In genomic region chr15:81301815-81302399, GRCh38 we compare ENCODE assay signal across 9 cellular contexts. TPM values are rescaled to one million over a fixed set of nuclear protein-coding genes. Genes with fewer than 3 reads are reported as not detected.
DNase-seq lines count a peak whose midpoint lies in the region; ATAC-seq, FAIRE-seq and TF ChIP-seq lines count a peak whose summit lies in the region.
"Had no signal": no experiment of that assay in that cellular context is flagged by ENCODE, and none has a peak within 500 bp of the region (broad histone marks: within the 10 kb centered on the region; RNA-seq: fewer than 3 reads in every experiment).

No MANE protein-coding gene starts in this region.

- intact Hi-C loops in Right ventricle myocardium inferior (cut with DNase I) (no loop called here), cardiac septum (cut with DNase I) (no loop called here)

- H3K36me3 ChIP-seq in SU-DHL-6 (ENCODE audit: low read length) = no peaks in the 10 kb centered on the region; the same call in 1 of the 2 replicates

- peak overlapping the region; percentile 13; the same call in 1 of the 2 replicates for H3K9ac ChIP-seq in SU-DHL-6 (ENCODE audit: low read length)

- peak overlapping the region; percentile 98 to 100 (median 100) for H3K4me3 Mint-ChIP-seq in naive B cell

- no peaks in the 10 kb centered on the region for H3K9me2 ChIP-seq in SU-DHL-6 (replicated peaks; ENCODE audit: insufficient read depth, low read length)

- peak overlapping the region; percentile 65 for H3K4me2 ChIP-seq in SU-DHL-6 (ENCODE audit: low read depth, low read length, poor library complexity, severe bottlenecking)

- no peak for TF ChIP-seq CTCF in SU-DHL-6 (IDR thresholded peaks at IDR 0.05; ENCODE audit: insufficient read depth, low read length, poor library complexity, severe bottlenecking)
- TF ChIP-seq CTCF in omental fat pad (IDR thresholded peaks at IDR 0.05) = no peak

- peak overlapping the region; percentile 56 for H3K27ac ChIP-seq in SU-DHL-6 (ENCODE audit: low read depth, low read length)

- no peaks in the 10 kb centered on the region for H4K20me1 ChIP-seq in SU-DHL-6 (ENCODE audit: low read depth, low read length)

- peaks cover 54 to 79% of the 10 kb centered on the region in 2 donors for H3K36me3 Mint-ChIP-seq in naive B cell

- peaks cover 82 to 92% (median 91%) of the 10 kb centered on the region in 3 donors for H3K4me1 Mint-ChIP-seq in naive B cell

- H3K27me3 ChIP-seq in SU-DHL-6 (ENCODE audit: low read length) = no peaks in the 10 kb centered on the region

- no peaks in the 10 kb centered on the region for H3K27me3 Mint-ChIP-seq in naive B cell

- peaks cover 3% of the 10 kb centered on the region; the same call in 1 of the 2 replicates for H3K79me2 ChIP-seq in SU-DHL-6 (ENCODE audit: insufficient read depth, low read length)

- peaks cover 0 to 3% (median 0%) of the 10 kb centered on the region in 7 donors for H3K9me3 Mint-ChIP-seq in naive B cell

- no peaks in the 10 kb centered on the region for H3K9me3 ChIP-seq in SU-DHL-6 (ENCODE audit: insufficient read depth, low read length)

- ATAC-seq in Right ventricle myocardium inferior (peak; percentile 51), HG02970 (IDR thresholded peaks at IDR 0.05; ENCODE audit: low FRiP score, unreplicated experiment) (peak; percentile 78), naive B cell (ENCODE audit: low read depth in 2 of 2) (peak; percentile 51 to 60), omental fat pad (ENCODE audit: low FRiP score) (no peak)

- DNase-seq in Right ventricle myocardium inferior (ENCODE audit: missing footprints) (no peak), cardiac septum (ENCODE audit: low spot score) (no peak), naive B cell (peak; percentile 78), omental fat pad (ENCODE audit: low spot score) (no peak), HTR-8/SVneo (ENCODE audit: insufficient read length, low spot score) (no peak), SK-N-DZ (ENCODE audit: low spot score) (no peak)

- no peak overlapping the region for H2AFZ ChIP-seq in SU-DHL-6 (ENCODE audit: low read depth, low read length, severe bottlenecking)

- peak overlapping the region; percentile 25 for H3K4me3 ChIP-seq in SU-DHL-6 (ENCODE audit: insufficient read depth, low read length, poor library complexity, severe bottlenecking)

- FAIRE-seq in HTR-8/SVneo (lab: Jason Lieb, UNC) = no peak
- FAIRE-seq: islet of Langerhans had no signal

- peaks cover 6% of the 10 kb centered on the region; the same call in 1 of the 2 replicates for H3F3A ChIP-seq in SU-DHL-6 (ENCODE audit: insufficient read depth)

- peak overlapping the region; percentile 99 to 100 (median 99) for H3K27ac Mint-ChIP-seq in naive B cell

RNA-seq across cellular contexts. Expression of gene STARD5, which starts 22.0 kb away (rescaled TPM):
- total RNA-seq in Right ventricle myocardium inferior = 2.2 TPM
- total RNA-seq in cardiac septum = 1.3 TPM
- polyA plus RNA-seq in naive B cell (ENCODE audit: low read depth in 6 of 6) = 1 to 10 TPM; 5.1 to 9.6 (median 7.3) TPM
- 1 to 10 TPM; 2.7 to 8.0 (median 5.0) TPM for total RNA-seq in omental fat pad
- 0.50 and 1.0 TPM in 2 replicates for polyA plus RNA-seq in SK-N-DZ (2014; cell fraction: cytosol; rRNA removed)
- polyA plus RNA-seq in SK-N-DZ (2014; cell fraction: nucleus; rRNA removed) = 1.0 and 1.8 TPM in 2 replicates
